Comparison of ENCODE assay signal across 1 cellular context in genomic region chr11:122882189-122882808, GRCh38.
TF ChIP-seq lines count a peak whose summit lies in the region.

JHY (plus strand) TSS chr11:122882759; CDS start chr11:122885850, 3,091 bp downstream.

TF ChIP-seq in GM23338, 12 proteins besides CTCF, POLR2A, EP300 and RAD21 (continued from another document):
- no peak for TF ChIP-seq ETS1 (IDR thresholded peaks at IDR 0.05)
- no peak for TF ChIP-seq ZNF114 (CRISPR knock-in tag; IDR thresholded peaks at IDR 0.05)
TF ChIP-seq in GM23338: peak in this region for 0.
